18 cellular contexts compared by ENCODE assay signal in genomic region chr12:49784756-49785409, GRCh38. TPM values are rescaled to one million over a fixed set of nuclear protein-coding genes. Genes with fewer than 3 reads are reported as not detected.
DNase-seq lines count a peak whose midpoint lies in the region; ATAC-seq, FAIRE-seq and TF ChIP-seq lines count a peak whose summit lies in the region.
"Had no signal": no experiment of that assay in that cellular context is flagged by ENCODE, and none has a peak within 500 bp of the region (broad histone marks: within the 10 kb centered on the region; RNA-seq: fewer than 3 reads in every experiment).

No MANE protein-coding gene starts in this region.

- no peaks in the 10 kb centered on the region for H3K79me2 ChIP-seq in K562 (ENCODE audit: control insufficient read depth, insufficient read depth, low read length)

- in situ Hi-C loops in K562 (cut with MboI) = no loop called here

- CTCF ChIA-PET in A549 (lab: Yijun Ruan, JAX) = interaction anchor here (0.6 to 3.8 kb wide), 7 partner anchors 7 to 290 kb away, joined by 3 to 18 read pairs (median 4); no protein-coding TSS in a partner anchor
- CTCF ChIA-PET in HEK293 (lab: Yijun Ruan, JAX) = interaction anchor here (0.6 to 1.1 kb wide), 3 partner anchors 43 to 250 kb away, joined by 3 read pairs; partner anchors contain the start of gene TMBIM6
- CTCF ChIA-PET in K562 (lab: Yijun Ruan, JAX; ENCODE audit: low intra/inter-chr PET ratio) = no interaction called here
- CTCF ChIA-PET in RWPE1 (lab: Yijun Ruan, JAX) = interaction anchor here (0.6 kb wide), 1 partner anchor 182 kb away, joined by 4 read pairs; no protein-coding TSS in a partner anchor

- peaks cover 0 to 5% of the 10 kb centered on the region in 2 experiments; a peak in 2 of 3 replicates for H3K36me3 ChIP-seq in HEK293 (ENCODE audit: control insufficient read depth in 2 of 2, insufficient read depth in 1 of 2, low read length in 2 of 2)
- H3K36me3 ChIP-seq in K562 (ENCODE audit: control insufficient read depth, insufficient read depth, low read length) = no peaks in the 10 kb centered on the region
- H3K36me3 ChIP-seq in left lung = peaks cover 0 to 5% of the 10 kb centered on the region in 2 donors
- no peaks in the 10 kb centered on the region for H3K36me3 ChIP-seq in MG63
- H3K36me3 ChIP-seq: upper lobe of right lung had no signal

- H3K9ac ChIP-seq in K562 (ENCODE audit: insufficient read depth in 1 of 2, low read depth in 2 of 2, low read length in 2 of 2) = no peak overlapping the region

- TF ChIP-seq EP300 in A549 (IDR thresholded peaks at IDR 0.05) (no peak), K562 (IDR thresholded peaks at IDR 0.05; ENCODE audit: low read length) (no peak)

- H3K4me2 ChIP-seq in A549 (peak overlapping the region; percentile 49), K562 (ENCODE audit: insufficient read depth, low read length) (peak overlapping the region; percentile 38; the same call in 1 of the 2 replicates)

- H3K4me3 ChIP-seq in A549 = no peak overlapping the region
- no peak overlapping the region for H3K4me3 ChIP-seq in HEK293 (ENCODE audit: low read depth, low read length)
- no peak overlapping the region for H3K4me3 ChIP-seq in K562
- H3K4me3 ChIP-seq in left lung = no peak overlapping the region
- no peak overlapping the region for H3K4me3 ChIP-seq in MG63
- H3K4me3 ChIP-seq: adrenal gland, spleen, upper lobe of right lung had no signal

- peak overlapping the region; percentile 66; the same call in 1 of the 2 replicates for H2AFZ ChIP-seq in K562 (ENCODE audit: low read depth, low read length)

- 93% methylated on average over 4 of the region's 4 CpGs for WGBS in A549 (ENCODE audit: missing lambda C conversion rate)
- WGBS in K562 (ENCODE audit: insufficient coverage, low coverage, missing lambda C conversion rate) = 39% methylated on average over 4 of the region's 4 CpGs

- POLR2A ChIA-PET in A549 (lab: Yijun Ruan, JAX) (no interaction called here), HEK293 (lab: Yijun Ruan, JAX) (interaction anchor here (0.6 kb wide), 2 partner anchors 38 to 43 kb away, joined by 3 to 5 read pairs; partner anchors contain the start of gene NCKAP5L), K562 (lab: Yijun Ruan, JAX) (interaction anchor here (0.6 to 1.3 kb wide), 5 partner anchors 16 to 44 kb away, joined by 3 to 5 read pairs (median 3); partner anchors contain the start of gene TMBIM6), RWPE1 (lab: Yijun Ruan, JAX; ENCODE audit: low non-redundant PET) (no interaction called here)

- BruUV-seq in K562 (replicated peaks; lab: Mats Ljungman, UMichigan) = no TSS peak

- ATAC-seq in A549 = peak in 1 of 2 experiments; percentile 56; a peak in 3 of 6 replicates
- peak; percentile 57 for ATAC-seq in K562
- ATAC-seq in left lung = peak; percentile 40
- ATAC-seq in HG02981 (IDR thresholded peaks at IDR 0.05; ENCODE audit: unreplicated experiment) = no peak

- peaks cover 2% of the 10 kb centered on the region; the same call in 1 of the 3 replicates for H3K9me3 ChIP-seq in A549
- no peaks in the 10 kb centered on the region for H3K9me3 ChIP-seq in HEK293 (ENCODE audit: control insufficient read depth, insufficient read depth, low read depth, low read length)
- no peaks in the 10 kb centered on the region for H3K9me3 ChIP-seq in K562 (replicated peaks; ENCODE audit: control insufficient read depth, insufficient read depth, low read depth, low read length)
- H3K9me3 ChIP-seq in left lung = peaks cover 0 to 3% of the 10 kb centered on the region in 2 donors
- no peaks in the 10 kb centered on the region for H3K9me3 ChIP-seq in MG63
- H3K9me3 ChIP-seq: adrenal gland, upper lobe of right lung had no signal

- DNase-seq in A549 (ENCODE audit: low read depth in 1 of 2, low spot score in 1 of 2) (peak in 1 of 2 experiments; percentile 23), K562 (ENCODE audit: extremely low read depth in 1 of 4, low spot score in 3 of 4) (peak in 2 of 4 experiments; percentile 7 to 23), left lung (no peak), RWPE1 (ENCODE audit: low spot score) (no peak), MG63 (no peak)
- no peak for DNase-seq in activated effector memory CD4-positive, alpha-beta T cell treated with Interleukin-2 at 50 U/mL for 16 hours
- DNase-seq: activated CD4-positive, alpha-beta memory T cell treated with anti-CD3 and anti-CD28 coated beads for 36 hours; MM.1S; NCI-H2081; NCI-H526; spleen; stimulated activated naive B cell treated with anti-CD40 and anti-IgM and Interleukin-4, amounts not matched to agents 10 μg/mL and 1 μg/mL and 100 μg/mL, for 72 hours; upper lobe of right lung had no signal

- H3K27ac ChIP-seq in A549 (peak overlapping the region in 1 of 2 experiments; percentile 57; a peak in 4 of 6 replicates), HEK293 (ENCODE audit: extremely low read depth, low read depth, low read length) (no peak overlapping the region), K562 (ENCODE audit: extremely low read depth, low read depth, low read length) (no peak overlapping the region; the same call in 2 of the 3 replicates), left lung (peak overlapping the region in 1 of 2 donors; percentile 40), RWPE1 (no peak overlapping the region)
- H3K27ac ChIP-seq: upper lobe of right lung had no signal

- intact Hi-C loops in K562 (cut with micrococcal nuclease) (no loop called here), left lung (cut with DNase I) (no loop called here)

- H3K4me1 ChIP-seq in A549 (peaks cover 17% of the 10 kb centered on the region), HEK293 (ENCODE audit: control insufficient read depth, insufficient read depth, low read length) (peaks cover 6% of the 10 kb centered on the region; the same call in 1 of the 2 replicates), K562 (replicated peaks in 1 of 2; ENCODE audit: control insufficient read depth in 2 of 2, insufficient read depth in 2 of 2, low read length in 2 of 2) (peaks cover 7 to 13% of the 10 kb centered on the region in 2 experiments; a peak in 4 of 5 replicates), left lung (peaks cover 4 to 9% of the 10 kb centered on the region in 2 donors)

- TF ChIP-seq POLR2A in A549 (IDR thresholded peaks at IDR 0.05; ENCODE audit: low read length) = no peak
- no peak for TF ChIP-seq POLR2A in K562 (conservative IDR thresholded peaks at IDR 0.05)

- no peaks in the 10 kb centered on the region for H4K20me1 ChIP-seq in K562 (replicated peaks; ENCODE audit: control insufficient read depth, insufficient read depth, low read length)

- no peaks in the 10 kb centered on the region for H3K9me1 ChIP-seq in K562 (ENCODE audit: control insufficient read depth, insufficient read depth, low read length)

- TF ChIP-seq RAD21 in A549 (conservative IDR thresholded peaks at IDR 0.05 in 1 of 2, IDR thresholded peaks at IDR 0.05 in 1 of 2) (no peak), K562 (CRISPR knock-in tag; conservative IDR thresholded peaks at IDR 0.05 in 1 of 2, IDR thresholded peaks at IDR 0.05 in 1 of 2) (no peak)

- FAIRE-seq in A549 (lab: Jason Lieb, UNC) = no peak
- FAIRE-seq in K562 (lab: Jason Lieb, UNC) = no peak
- FAIRE-seq: colon, D721Med had no signal

- H3K27me3 ChIP-seq in K562 (ENCODE audit: control insufficient read depth in 2 of 2, insufficient read depth in 2 of 2, low read length in 2 of 2) (no peaks in the 10 kb centered on the region), left lung (no peaks in the 10 kb centered on the region), MG63 (no peaks in the 10 kb centered on the region)
- H3K27me3 ChIP-seq: adrenal gland, upper lobe of right lung had no signal

- TF ChIP-seq CTCF in A549 (IDR thresholded peaks at IDR 0.05) (no peak), HEK293 (tag by site-specific recombination; IDR thresholded peaks at IDR 0.05) (no peak), K562 (IDR thresholded peaks at IDR 0.05 in 2 of 3, conservative IDR thresholded peaks at IDR 0.05 in 1 of 3; ENCODE audit: insufficient read depth in 2 of 3, low read depth in 1 of 3, low read length in 3 of 3) (no peak), left lung (IDR thresholded peaks at IDR 0.05) (no peak), RWPE1 (conservative IDR thresholded peaks at IDR 0.05; ENCODE audit: low read depth) (no peak)

RNA-seq across cellular contexts. Expression of gene NCKAP5L, which starts 43.3 kb away (rescaled TPM):
- 3.0 and 3.5 TPM in 2 replicates for polyA plus RNA-seq in A549 (2011; rRNA removed)
- 3.6 and 5.7 TPM in 2 replicates for polyA plus RNA-seq in A549 (2012; cell fraction: cytosol; rRNA removed)
- 13.6 and 16.0 TPM in 2 replicates for polyA plus RNA-seq in A549 (2012; cell fraction: nucleus; rRNA removed)
- 6.9 to 9.3 TPM (median 8.5 TPM) in 3 replicates for polyA plus RNA-seq in A549 (2017; fragmentation: RNase III; extraction: RNeasy Plus Mini Kit Qiagen cat#74134 plus additional on column Dnase treatment)
- polyA minus RNA-seq in A549 (2011; rRNA and poly(A)+ RNA removed) = 9.0 and 9.6 TPM in 2 replicates
- 15.1 and 38.6 TPM in 2 replicates for total RNA-seq in K562 (2011; cell fraction: chromatin; rRNA removed; ENCODE audit: low replicate concordance)
- 21.6 and 25.2 TPM in 2 replicates for total RNA-seq in K562 (2011; cell fraction: nucleolus; rRNA removed)
- total RNA-seq in K562 (2011; cell fraction: nucleoplasm; rRNA removed) = 21.0 and 24.7 TPM in 2 replicates
- total RNA-seq in K562 (2014; rRNA removed) = 7.3 and 9.4 TPM in 2 replicates
- total RNA-seq in K562 (2014; rRNA removed; fragmentation: Illumina TruSeq; extraction: Trizol) = 1.4 and 2.1 TPM in 2 replicates
- 4.7 and 4.9 TPM in 2 replicates for total RNA-seq in K562 (2015; rRNA removed; fragmentation: Illumina TruSeq; extraction: Trizol)
- 13.4 and 14.4 TPM in 2 replicates for total RNA-seq in K562 (2021)
- 1.7 and 3.6 TPM in 2 replicates for polyA plus RNA-seq in K562 (2011; rRNA removed)
- 2.0 and 3.8 TPM in 2 replicates for polyA plus RNA-seq in K562 (2011; cell fraction: cytosol; rRNA removed)
- polyA plus RNA-seq in K562 (2011; cell fraction: nucleus; rRNA removed) = 7.3 and 13.2 TPM in 2 replicates
- 6.2 and 8.4 TPM in 2 replicates for polyA plus RNA-seq in K562 (2012)
- 3.7 and 7.7 TPM in 2 replicates for polyA plus RNA-seq in K562 (2014; fragmentation: Illumina TruSeq; extraction: Trizol)
- under 1 TPM; 0.01 to 0.04 TPM for polyA plus RNA-seq in K562 (2014; fragmentation: Nextera tagmentation; extraction: Ambion mirVana)
- polyA plus RNA-seq in K562 (2014; rRNA removed) = 4.8 and 6.3 TPM in 2 replicates
- polyA minus RNA-seq in K562 (2011; rRNA and poly(A)+ RNA removed) = 5.1 and 5.7 TPM in 2 replicates
- polyA minus RNA-seq in K562 (2011; cell fraction: cytosol; rRNA and poly(A)+ RNA removed) = 5.6 and 7.4 TPM in 2 replicates
- polyA minus RNA-seq in K562 (2011; cell fraction: nucleus; rRNA and poly(A)+ RNA removed) = 8.1 and 10.1 TPM in 2 replicates
- total RNA-seq in left lung = 10 to 100 TPM; 28.2 to 29.9 TPM
- total RNA-seq in MG63 (2014; rRNA removed; shearing (Covaris generic); ENCODE audit: low replicate concordance) = 5.3 and 8.8 TPM in 2 replicates

RNA-seq across cellular contexts. Expression of gene TMBIM6, which starts 43.5 kb away (rescaled TPM):
- polyA plus RNA-seq in A549 (2011; rRNA removed) (1,088 and 1,255 TPM in 2 replicates), A549 (2017; fragmentation: RNase III; extraction: RNeasy Plus Mini Kit Qiagen cat#74134 plus additional on column Dnase treatment) (302 to 341 TPM (median 331 TPM) in 3 replicates), K562 (2011; rRNA removed) (357 and 403 TPM in 2 replicates), K562 (2014; fragmentation: Illumina TruSeq; extraction: Trizol) (325 and 352 TPM in 2 replicates), K562 (2014; fragmentation: Nextera tagmentation; extraction: Ambion mirVana) (1,000 to 10,000 TPM; 1,205 to 1,288 TPM), K562 (2014; rRNA removed) (197 and 209 TPM in 2 replicates)
- polyA plus RNA-seq in A549 (2012; cell fraction: cytosol; rRNA removed) = 277 and 358 TPM in 2 replicates
- 227 and 596 TPM in 2 replicates for polyA plus RNA-seq in A549 (2012; cell fraction: nucleus; rRNA removed)
- polyA minus RNA-seq in A549 (2011; rRNA and poly(A)+ RNA removed) = 371 and 381 TPM in 2 replicates
- 401 and 445 TPM in 2 replicates for total RNA-seq in K562 (2011; cell fraction: chromatin; rRNA removed; ENCODE audit: low replicate concordance)
- 407 and 460 TPM in 2 replicates for total RNA-seq in K562 (2011; cell fraction: nucleolus; rRNA removed)
- 608 and 797 TPM in 2 replicates for total RNA-seq in K562 (2011; cell fraction: nucleoplasm; rRNA removed)
- total RNA-seq in K562 (2014; rRNA removed) (147 and 188 TPM in 2 replicates), K562 (2014; rRNA removed; fragmentation: Illumina TruSeq; extraction: Trizol) (268 and 290 TPM in 2 replicates), K562 (2015; rRNA removed; fragmentation: Illumina TruSeq; extraction: Trizol) (247 and 254 TPM in 2 replicates), K562 (2021) (322 and 355 TPM in 2 replicates), left lung (100 to 1,000 TPM; 791 to 876 TPM)
- polyA plus RNA-seq in K562 (2011; cell fraction: cytosol; rRNA removed) = 276 and 434 TPM in 2 replicates
- 186 and 273 TPM in 2 replicates for polyA plus RNA-seq in K562 (2011; cell fraction: nucleus; rRNA removed)
- 452 and 476 TPM in 2 replicates for polyA plus RNA-seq in K562 (2012)
- 220 and 237 TPM in 2 replicates for polyA minus RNA-seq in K562 (2011; rRNA and poly(A)+ RNA removed)
- 91.4 and 130 TPM in 2 replicates for polyA minus RNA-seq in K562 (2011; cell fraction: cytosol; rRNA and poly(A)+ RNA removed)
- polyA minus RNA-seq in K562 (2011; cell fraction: nucleus; rRNA and poly(A)+ RNA removed) = 50.4 and 88.6 TPM in 2 replicates
- total RNA-seq in MG63 (2014; rRNA removed; shearing (Covaris generic); ENCODE audit: low replicate concordance) = 260 and 282 TPM in 2 replicates

RNA-seq across cellular contexts. Expression of gene BCDIN3D, which starts 58.0 kb away (rescaled TPM):
- polyA plus RNA-seq in A549 (2011; rRNA removed) = 5.8 and 6.9 TPM in 2 replicates
- 2.0 and 2.6 TPM in 2 replicates for polyA plus RNA-seq in A549 (2012; cell fraction: cytosol; rRNA removed)
- polyA plus RNA-seq in A549 (2012; cell fraction: nucleus; rRNA removed) = 1.5 and 2.5 TPM in 2 replicates
- polyA plus RNA-seq in A549 (2017; fragmentation: RNase III; extraction: RNeasy Plus Mini Kit Qiagen cat#74134 plus additional on column Dnase treatment) = 3.8 to 4.8 TPM (median 4.2 TPM) in 3 replicates
- polyA minus RNA-seq in A549 (2011; rRNA and poly(A)+ RNA removed) = 6.4 and 7.7 TPM in 2 replicates
- 6.1 and 8.1 TPM in 2 replicates for total RNA-seq in K562 (2011; cell fraction: chromatin; rRNA removed; ENCODE audit: low replicate concordance)
- 10.5 and 11.7 TPM in 2 replicates for total RNA-seq in K562 (2011; cell fraction: nucleolus; rRNA removed)
- total RNA-seq in K562 (2011; cell fraction: nucleoplasm; rRNA removed) = 9.2 and 11.8 TPM in 2 replicates
- total RNA-seq in K562 (2014; rRNA removed) = 3.7 and 4.3 TPM in 2 replicates
- 4.4 and 4.6 TPM in 2 replicates for total RNA-seq in K562 (2014; rRNA removed; fragmentation: Illumina TruSeq; extraction: Trizol)
- 4.9 TPM in 2 replicates for total RNA-seq in K562 (2015; rRNA removed; fragmentation: Illumina TruSeq; extraction: Trizol)
- total RNA-seq in K562 (2021) = 5.1 and 5.6 TPM in 2 replicates
- polyA plus RNA-seq in K562 (2011; rRNA removed) = 3.7 and 5.6 TPM in 2 replicates
- polyA plus RNA-seq in K562 (2011; cell fraction: cytosol; rRNA removed) = 3.5 and 4.3 TPM in 2 replicates
- 2.3 and 3.5 TPM in 2 replicates for polyA plus RNA-seq in K562 (2011; cell fraction: nucleus; rRNA removed)
- polyA plus RNA-seq in K562 (2012) = 4.0 and 5.4 TPM in 2 replicates
- polyA plus RNA-seq in K562 (2014; fragmentation: Illumina TruSeq; extraction: Trizol) = 5.1 and 5.9 TPM in 2 replicates
- 1 to 10 TPM; 6.3 to 6.9 TPM for polyA plus RNA-seq in K562 (2014; fragmentation: Nextera tagmentation; extraction: Ambion mirVana)
- 5.2 and 5.8 TPM in 2 replicates for polyA plus RNA-seq in K562 (2014; rRNA removed)
- 4.7 and 5.3 TPM in 2 replicates for polyA minus RNA-seq in K562 (2011; rRNA and poly(A)+ RNA removed)
- 1.1 and 1.9 TPM in 2 replicates for polyA minus RNA-seq in K562 (2011; cell fraction: cytosol; rRNA and poly(A)+ RNA removed)
- 2.7 and 4.7 TPM in 2 replicates for polyA minus RNA-seq in K562 (2011; cell fraction: nucleus; rRNA and poly(A)+ RNA removed)
- total RNA-seq in left lung = 1 to 10 TPM; 4.3 to 5.6 TPM
- 1.8 and 5.8 TPM in 2 replicates for total RNA-seq in MG63 (2014; rRNA removed; shearing (Covaris generic); ENCODE audit: low replicate concordance)

Comparison
In these comparisons a context has a peak if more than half of its experiments do, and no peak if none do; other contexts are left out.
1. POLR2A ChIA-PET loops: an anchor here in HEK293 (0.6 kb wide) and K562 (0.6 to 1.3 kb wide); none called in A549 and RWPE1.